ENCODE assay signal across 1 cellular context in the genomic region with DNA sequence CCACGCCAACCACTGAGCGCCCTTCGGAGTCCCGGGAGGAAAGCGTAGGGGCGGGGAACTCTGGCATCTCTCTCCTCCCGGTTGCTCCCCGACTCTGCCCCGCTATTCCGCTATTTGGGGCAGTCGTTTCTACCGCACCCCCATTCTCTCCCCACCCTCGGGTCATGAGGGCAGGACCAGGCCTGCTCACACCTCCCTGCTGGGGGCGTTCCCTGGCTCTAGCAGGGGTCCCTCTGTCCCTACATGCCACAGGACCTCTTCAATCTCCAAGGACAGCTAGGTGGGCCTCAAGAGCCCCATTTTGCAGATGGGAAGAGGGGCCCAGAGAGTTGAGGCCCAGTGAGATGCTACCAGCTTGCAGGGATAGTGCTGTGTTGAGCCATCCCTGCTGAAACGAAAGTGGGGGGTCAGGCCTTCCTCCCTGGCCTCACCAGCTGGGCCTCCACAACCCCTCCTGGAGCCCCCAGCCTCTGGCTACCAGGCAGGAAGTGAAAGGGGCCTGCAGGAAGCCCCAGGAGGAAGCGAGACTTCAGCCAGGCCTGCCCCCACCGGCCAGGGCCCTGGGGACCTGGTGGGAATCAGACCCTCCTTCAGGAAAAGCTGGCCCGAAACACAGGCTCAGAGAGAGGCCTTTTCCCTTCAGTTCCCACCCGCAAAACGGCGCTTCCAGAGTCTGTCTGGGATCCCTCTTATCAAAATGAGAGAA.
TF ChIP-seq lines count a peak whose summit lies in the region.

No MANE protein-coding gene starts in this region.

TF ChIP-seq in H1, 55 proteins besides CTCF, POLR2A, EP300 and RAD21:
- no peak for TF ChIP-seq ASH2L (IDR thresholded peaks at IDR 0.05; ENCODE audit: low read length)
- TF ChIP-seq KDM4A (IDR thresholded peaks at IDR 0.05; ENCODE audit: low read depth, low read length, severe bottlenecking) = peak; percentile 2
